8 cellular contexts compared by ENCODE assay signal in the genomic region with DNA sequence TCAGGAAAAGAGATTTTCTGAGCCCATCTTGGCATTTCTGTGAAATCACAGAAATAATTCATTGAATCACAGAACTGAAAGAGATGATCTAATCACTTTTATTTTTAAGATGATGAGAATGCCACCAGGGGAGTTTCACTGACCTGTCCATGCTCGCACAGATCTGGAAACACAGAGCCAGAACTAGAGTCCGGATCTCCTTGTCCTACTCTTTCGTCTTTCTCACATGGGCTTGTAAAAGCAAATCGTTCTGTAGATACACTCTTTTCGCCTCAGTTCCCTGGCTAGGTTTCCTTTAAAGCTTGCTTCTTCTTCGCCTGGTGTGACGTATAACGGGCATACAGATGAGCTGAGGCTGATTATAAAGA.
A peak's percentile ranks its signal among the peaks of the same experiment; 100 is the strongest.
DNase-seq lines count a peak whose midpoint lies in the region; ATAC-seq and TF ChIP-seq lines count a peak whose summit lies in the region.

No MANE protein-coding gene starts in this region.

- no peak overlapping the region for H3K18ac ChIP-seq in H9 (ENCODE audit: insufficient read length, low read depth, low read length)

- H3K27ac ChIP-seq in H9 (ENCODE audit: insufficient read length, low read depth, low read length) = no peak overlapping the region

- H3T11ph ChIP-seq in H9 (ENCODE audit: low read length) = no peak overlapping the region

- TF ChIP-seq CTCF in GM10248 (IDR thresholded peaks at IDR 0.05; ENCODE audit: control extremely low read depth, extremely low read depth, low read depth, missing control alignments) (no peak), WTC11 (IDR thresholded peaks at IDR 0.05) (no peak), H9 (conservative IDR thresholded peaks at IDR 0.05) (no peak)

- H3K23me2 ChIP-seq in H9 (ENCODE audit: insufficient read length, low read depth, low read length, poor library complexity, severe bottlenecking) = no peaks in the 10 kb centered on the region

- no peaks in the 10 kb centered on the region for H3K79me1 ChIP-seq in H9 (ENCODE audit: insufficient read depth, low read depth, low read length, poor library complexity, severe bottlenecking)

- POLR2A ChIA-PET in GM10248 (lab: Yijun Ruan, JAX) = no interaction called here
- POLR2A ChIA-PET in WTC11 (lab: Charles Lee) = interaction anchor here (0.9 kb wide), 1 partner anchor 15 kb away, joined by 3 read pairs; no protein-coding TSS in a partner anchor

- H2BK120ac ChIP-seq in H9 (ENCODE audit: low read depth, low read length, poor library complexity, severe bottlenecking) = no peak overlapping the region

- H3K79me2 ChIP-seq in H9 (ENCODE audit: insufficient read depth, low read length) = no peaks in the 10 kb centered on the region

- DNase-seq in GM10248 (ENCODE audit: extremely low spot score) = peak; percentile 16
- no peak for DNase-seq in WTC11 (ENCODE audit: low spot score)
- DNase-seq in midbrain (lab: John Stamatoyannopoulos, UW) = peak; percentile 61
- no peak for DNase-seq in H9
- no peak for DNase-seq in Kasumi-1 (lab: John Stamatoyannopoulos, UW)

- no peaks in the 10 kb centered on the region for H3K36me3 Mint-ChIP-seq in WTC11
- no peaks in the 10 kb centered on the region for H3K36me3 Mint-ChIP-seq in H9 (ENCODE audit: insufficient read depth in 1 of 3, low read depth in 3 of 3)

- CTCF ChIA-PET in GM10248 (lab: Yijun Ruan, JAX) (interaction anchor here (1.6 kb wide), 1 partner anchor 95 kb away, joined by 4 read pairs; no protein-coding TSS in a partner anchor), WTC11 (lab: Charles Lee) (interaction anchor here (0.7 kb wide), 1 partner anchor 48 kb away, joined by 3 read pairs; no protein-coding TSS in a partner anchor)

- no peak overlapping the region for H2BK20ac ChIP-seq in H9 (ENCODE audit: low read depth, low read length, poor library complexity, severe bottlenecking)

- H3K56ac ChIP-seq in H9 (ENCODE audit: insufficient read length, low read depth, low read length) = no peak overlapping the region

- no peak overlapping the region for H3K14ac ChIP-seq in H9 (ENCODE audit: insufficient read depth, low read length)

- no peaks in the 10 kb centered on the region for H3K27me3 ChIP-seq in H9 (ENCODE audit: insufficient read depth, low read length)

- ATAC-seq in HG02571 (IDR thresholded peaks at IDR 0.05; ENCODE audit: unreplicated experiment) = peak; percentile 40
- ATAC-seq in WTC11 = no peak
- ATAC-seq in HG02884 (IDR thresholded peaks at IDR 0.05; ENCODE audit: unreplicated experiment) = no peak
- no peak for ATAC-seq in GM21737 (IDR thresholded peaks at IDR 0.05; ENCODE audit: unreplicated experiment)

- no CpG with 5 or more reads among the region's 8 CpGs for WGBS in H9 (ENCODE audit: extremely low coverage, insufficient read length, low lambda C conversion rate)

- no peak overlapping the region for H4K8ac ChIP-seq in H9 (replicated peaks; ENCODE audit: insufficient read length, low read depth, low read length)

- H3K27me3 Mint-ChIP-seq in WTC11 (ENCODE audit: low read depth) (no peaks in the 10 kb centered on the region), H9 (ENCODE audit: low read depth) (no peaks in the 10 kb centered on the region; the same call in 1 of the 2 replicates)

- H3K4me1 ChIP-seq in H9 (ENCODE audit: insufficient read depth, low read length) = 0 out of 2 replicates have a peak, but pooled peaks cover 2% of the 10 kb centered on the region

- no peak overlapping the region for H2BK5ac ChIP-seq in H9 (ENCODE audit: insufficient read length, low read length)

- no peak overlapping the region for H4K91ac ChIP-seq in H9 (ENCODE audit: insufficient read length, low read depth, low read length)

- H3K27ac Mint-ChIP-seq in WTC11 (0 out of 2 replicates have a peak overlapping the region, but pooled peaks have one; percentile 33), H9 (peak overlapping the region in 1 of 3 experiments; percentile 69; a peak in 1 of 7 replicates)

- no peak overlapping the region for H3K4ac ChIP-seq in H9 (ENCODE audit: low read depth, low read length)

- H3K9ac ChIP-seq in H9 (ENCODE audit: extremely low read depth, insufficient read length, low read length) = no peak overlapping the region

- H3K9me3 ChIP-seq in H9 (ENCODE audit: control insufficient read depth, low read depth, low read length) = no peaks in the 10 kb centered on the region

- H3K4me3 Mint-ChIP-seq in WTC11 (no peak overlapping the region), H9 (no peak overlapping the region)

- H4K20me1 ChIP-seq in H9 (ENCODE audit: control insufficient read depth, insufficient read depth, insufficient read length) = peaks cover 3% of the 10 kb centered on the region

- no peak overlapping the region for H3K23ac ChIP-seq in H9 (ENCODE audit: insufficient read length, low read depth, low read length)

- no peak overlapping the region for H2AFZ ChIP-seq in H9 (ENCODE audit: low read length)

- no peak overlapping the region for H3K4me2 ChIP-seq in H9 (ENCODE audit: insufficient read depth, insufficient read length, low read length)

- no peak overlapping the region for H2AK5ac ChIP-seq in H9 (ENCODE audit: insufficient read length, low read length)

- H4K5ac ChIP-seq in H9 (ENCODE audit: insufficient read length, low read depth, low read length) = no peak overlapping the region

- H3K4me1 Mint-ChIP-seq in WTC11 = peaks cover 25% of the 10 kb centered on the region
- peaks cover 16 to 20% of the 10 kb centered on the region in 2 experiments for H3K4me1 Mint-ChIP-seq in H9

- H3K9me3 Mint-ChIP-seq in WTC11 (no peaks in the 10 kb centered on the region), H9 (no peaks in the 10 kb centered on the region)

- H2BK15ac ChIP-seq in H9 (ENCODE audit: low read depth, low read length) = no peak overlapping the region

- no peak overlapping the region for H2BK12ac ChIP-seq in H9 (ENCODE audit: insufficient read length, low read depth, low read length)

TF ChIP-seq in WTC11, 78 proteins besides CTCF, POLR2A, EP300 and RAD21:
- TF ChIP-seq, protein P1, sequence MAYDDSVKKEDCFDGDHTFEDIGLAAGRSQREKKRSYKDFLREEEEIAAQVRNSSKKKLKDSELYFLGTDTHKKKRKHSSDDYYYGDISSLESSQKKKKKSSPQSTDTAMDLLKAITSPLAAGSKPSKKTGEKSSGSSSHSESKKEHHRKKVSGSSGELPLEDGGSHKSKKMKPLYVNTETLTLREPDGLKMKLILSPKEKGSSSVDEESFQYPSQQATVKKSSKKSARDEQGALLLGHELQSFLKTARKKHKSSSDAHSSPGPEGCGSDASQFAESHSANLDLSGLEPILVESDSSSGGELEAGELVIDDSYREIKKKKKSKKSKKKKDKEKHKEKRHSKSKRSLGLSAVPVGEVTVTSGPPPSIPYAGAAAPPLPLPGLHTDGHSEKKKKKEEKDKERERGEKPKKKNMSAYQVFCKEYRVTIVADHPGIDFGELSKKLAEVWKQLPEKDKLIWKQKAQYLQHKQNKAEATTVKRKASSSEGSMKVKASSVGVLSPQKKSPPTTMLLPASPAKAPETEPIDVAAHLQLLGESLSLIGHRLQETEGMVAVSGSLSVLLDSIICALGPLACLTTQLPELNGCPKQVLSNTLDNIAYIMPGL (CRISPR knock-in tag; IDR thresholded peaks at IDR 0.05) = no peak
- TF ChIP-seq, protein P2, sequence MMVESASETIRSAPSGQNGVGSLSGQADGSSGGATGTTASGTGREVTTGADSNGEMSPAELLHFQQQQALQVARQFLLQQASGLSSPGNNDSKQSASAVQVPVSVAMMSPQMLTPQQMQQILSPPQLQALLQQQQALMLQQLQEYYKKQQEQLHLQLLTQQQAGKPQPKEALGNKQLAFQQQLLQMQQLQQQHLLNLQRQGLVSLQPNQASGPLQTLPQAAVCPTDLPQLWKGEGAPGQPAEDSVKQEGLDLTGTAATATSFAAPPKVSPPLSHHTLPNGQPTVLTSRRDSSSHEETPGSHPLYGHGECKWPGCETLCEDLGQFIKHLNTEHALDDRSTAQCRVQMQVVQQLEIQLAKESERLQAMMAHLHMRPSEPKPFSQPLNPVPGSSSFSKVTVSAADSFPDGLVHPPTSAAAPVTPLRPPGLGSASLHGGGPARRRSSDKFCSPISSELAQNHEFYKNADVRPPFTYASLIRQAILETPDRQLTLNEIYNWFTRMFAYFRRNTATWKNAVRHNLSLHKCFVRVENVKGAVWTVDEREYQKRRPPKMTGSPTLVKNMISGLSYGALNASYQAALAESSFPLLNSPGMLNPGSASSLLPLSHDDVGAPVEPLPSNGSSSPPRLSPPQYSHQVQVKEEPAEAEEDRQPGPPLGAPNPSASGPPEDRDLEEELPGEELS (CRISPR knock-in tag; IDR thresholded peaks at IDR 0.05) = no peak
- no peak for TF ChIP-seq CREB1 (CRISPR knock-in tag; IDR thresholded peaks at IDR 0.05)

Comparison
In these comparisons a context has a peak if more than half of its experiments do, and no peak if none do; other contexts are left out.
1. DNase-seq: peak in GM10248 (single experiment) and midbrain (single experiment); none in WTC11 (single experiment), H9 (single experiment) and Kasumi-1 (0 of 2).